ENCODE assay signal across 20 cellular contexts in the genomic region with DNA sequence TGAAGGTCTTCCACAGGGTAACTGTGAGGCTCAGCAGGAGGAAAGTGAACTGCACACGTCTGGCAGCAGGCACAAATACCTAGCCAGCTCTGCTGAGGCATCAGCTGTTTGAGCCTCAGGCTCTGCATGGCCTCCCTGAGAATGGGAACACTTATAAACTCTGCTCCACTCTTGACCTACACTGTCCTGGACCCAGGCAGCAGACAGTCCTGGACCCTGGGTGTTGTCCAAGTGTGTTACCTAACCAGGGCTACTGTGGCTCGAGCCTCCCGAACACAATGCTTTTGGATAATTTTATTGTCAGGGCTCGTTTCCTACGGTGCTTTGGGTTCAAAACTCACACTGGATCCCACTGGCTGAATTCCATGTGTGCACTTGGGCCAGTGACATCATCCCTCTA.
"Had no signal": no experiment of that assay in that cellular context is flagged by ENCODE, and none has a peak within 500 bp of the region (broad histone marks: within the 10 kb centered on the region; RNA-seq: fewer than 3 reads in every experiment).

No MANE protein-coding gene starts in this region.

- H3K9ac ChIP-seq: neural progenitor cell had no signal

- H3K9me3 ChIP-seq: gastrocnemius medialis, left ventricle myocardium inferior, mucosa of descending colon, ovary, right lobe of liver, spleen, thyroid gland had no signal

- H3K36me3 ChIP-seq: gastrocnemius medialis, neural progenitor cell, ovary, right lobe of liver, spleen, thyroid gland had no signal

- H3K4me2 ChIP-seq: neural progenitor cell had no signal

- H3K27ac ChIP-seq: gastrocnemius medialis, left ventricle myocardium inferior, neural progenitor cell, ovary, right lobe of liver, spleen, thyroid gland had no signal

- H2AFZ ChIP-seq: neural progenitor cell had no signal

- ATAC-seq: activated CD4-positive, alpha-beta T cell treated with anti-CD3 and anti-CD28 coated beads for 36 hours; activated naive CD4-positive, alpha-beta T cell treated with anti-CD3 and anti-CD28 coated beads, Interleukin-2, amount 50 U/mL, for 72 hours; effector memory CD8-positive, alpha-beta T cell; gastrocnemius medialis; mucosa of descending colon; naive thymus-derived CD4-positive, alpha-beta T cell; stimulated activated memory B cell treated with anti-CD40 and anti-IgM and Interleukin-4, amounts not matched to agents 10 μg/mL and 1 μg/mL and 100 μg/mL, for 72 hours; WTC11 had no signal

- H3K4me3 ChIP-seq: gastrocnemius medialis, left ventricle myocardium inferior, mucosa of descending colon, neural progenitor cell, ovary, right lobe of liver, spleen, thyroid gland had no signal

- H3K27me3 ChIP-seq: gastrocnemius medialis, neural progenitor cell, ovary, right lobe of liver, spleen, thyroid gland had no signal

- H3K4me1 ChIP-seq: gastrocnemius medialis, neural progenitor cell, right lobe of liver, spleen had no signal

- DNase-seq: activated CD4-positive, alpha-beta memory T cell treated with anti-CD3 and anti-CD28 coated beads for 36 hours; activated CD4-positive, alpha-beta T cell treated with anti-CD3 and anti-CD28 coated beads for 36 hours; activated gamma-delta T cell treated with Interleukin-2 at 50 U/mL for 16 hours; activated T-cell treated with anti-CD3 and anti-CD28 coated beads for 4 hours; effector memory CD8-positive, alpha-beta T cell; gastrocnemius medialis; head of caudate nucleus; kidney; left ventricle myocardium inferior; mucosa of descending colon; naive thymus-derived CD4-positive, alpha-beta T cell; ovary; spleen; stimulated activated CD4-positive, alpha-beta T cell treated with anti-CD3 and anti-CD28 coated beads, Interleukin-4, amount 100 ng/mL, for 4 hours; thyroid gland had no signal
